Comparison of ENCODE assay signal across 10 cellular contexts in the genomic region with DNA sequence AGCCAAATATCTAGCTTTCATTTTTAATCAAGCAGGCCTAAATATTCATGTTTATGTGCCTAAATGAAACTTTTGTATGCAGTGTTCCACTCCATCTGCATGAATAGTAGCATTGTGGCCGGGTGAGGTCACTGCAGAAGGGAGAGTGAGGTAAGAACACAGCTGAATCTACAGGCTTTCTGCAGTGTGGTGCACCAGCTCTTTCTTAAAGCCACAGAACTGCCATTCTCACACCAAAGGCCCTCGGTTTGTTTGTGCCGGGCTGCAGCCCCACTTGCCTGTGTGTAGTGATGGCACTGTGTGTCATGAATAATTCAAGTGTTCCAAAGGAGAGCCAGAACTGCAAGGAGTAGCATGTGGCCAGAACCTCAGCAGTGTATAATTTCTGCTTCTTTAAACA.
DNase-seq lines count a peak whose midpoint lies in the region; TF ChIP-seq lines count a peak whose summit lies in the region.
"Had no signal": no experiment of that assay in that cellular context is flagged by ENCODE, and none has a peak within 500 bp of the region (broad histone marks: within the 10 kb centered on the region; RNA-seq: fewer than 3 reads in every experiment).

No MANE protein-coding gene starts in this region.

- H3K9me3 ChIP-seq in MG63 (no peaks in the 10 kb centered on the region), colonic mucosa (no peaks in the 10 kb centered on the region)
- H3K9me3 ChIP-seq in CD8-positive, alpha-beta memory T cell (ENCODE audit: low read length), result no peaks in the 10 kb centered on the region
- H3K9me3 ChIP-seq: upper lobe of right lung had no signal

- no peaks in the 10 kb centered on the region for H3K27me3 ChIP-seq in MG63
- H3K27me3 ChIP-seq in colonic mucosa, result no peaks in the 10 kb centered on the region
- peaks cover 3% of the 10 kb centered on the region for H3K27me3 ChIP-seq in CD8-positive, alpha-beta memory T cell (ENCODE audit: insufficient read depth, low read length, poor library complexity, severe bottlenecking)
- H3K27me3 ChIP-seq: upper lobe of right lung had no signal

- no peak overlapping the region for H3K9ac ChIP-seq in colonic mucosa (ENCODE audit: low read depth in 2 of 2, low read length in 2 of 2)

- TF ChIP-seq CTCF in GM12865 (IDR thresholded peaks at IDR 0.05; ENCODE audit: insufficient read depth, low read depth, low read length, missing control alignments), result no peak
- TF ChIP-seq CTCF in neural crest cell (conservative IDR thresholded peaks at IDR 0.05), result no peak
- no peak for TF ChIP-seq CTCF in colonic mucosa (IDR thresholded peaks at IDR 0.05)

- POLR2A ChIA-PET in CD8-positive, alpha-beta memory T cell (lab: Charles Lee), result no interaction called here

- H3K4me3 Mint-ChIP-seq in neural crest cell, result peak overlapping the region; percentile 18
- H3K4me3 Mint-ChIP-seq in CD8-positive, alpha-beta memory T cell, result no peak overlapping the region
- H3K4me3 Mint-ChIP-seq: activated T-cell treated with anti-CD3 and anti-CD28 coated beads, Interleukin-2, amount 50 U/mL, for 4 hours had no signal

- peak; percentile 18 for DNase-seq in GM12865 (ENCODE audit: low read depth)
- DNase-seq in MG63, result peak; percentile 56
- peak; percentile 40 for DNase-seq in neural crest cell (ENCODE audit: low read depth, low spot score)
- no peak for DNase-seq in activated CD4-positive, alpha-beta T cell treated with anti-CD3 and anti-CD28 coated beads for 48 hours
- DNase-seq in colonic mucosa, result no peak
- DNase-seq in NCI-H345 treated with DMSO at 0.1 percent for 48 hours (lab: John Stamatoyannopoulos, UW; ENCODE audit: unreplicated experiment), result no peak
- DNase-seq in CD8-positive, alpha-beta memory T cell, result no peak
- DNase-seq: activated T-cell treated with anti-CD3 and anti-CD28 coated beads, Interleukin-2, amount 50 U/mL, for 4 hours; upper lobe of right lung had no signal

- H3K9me3 Mint-ChIP-seq in neural crest cell, result no peaks in the 10 kb centered on the region
- H3K9me3 Mint-ChIP-seq in CD8-positive, alpha-beta memory T cell, result peaks cover 0 to 3% (median 0%) of the 10 kb centered on the region in 5 donors
- H3K9me3 Mint-ChIP-seq: activated T-cell treated with anti-CD3 and anti-CD28 coated beads, Interleukin-2, amount 50 U/mL, for 4 hours had no signal

- CTCF ChIA-PET in CD8-positive, alpha-beta memory T cell (lab: Charles Lee), result no interaction called here

- intact Hi-C loops in colonic mucosa (cut with DNase I), result loop anchor here (10.0 kb wide), 1 partner anchor 101 kb away; no protein-coding TSS in a partner anchor

- peaks cover 13% of the 10 kb centered on the region for H3K36me3 ChIP-seq in MG63
- no peaks in the 10 kb centered on the region for H3K36me3 ChIP-seq in colonic mucosa
- no peaks in the 10 kb centered on the region for H3K36me3 ChIP-seq in CD8-positive, alpha-beta memory T cell (ENCODE audit: insufficient read depth, low read length)
- H3K36me3 ChIP-seq: upper lobe of right lung had no signal

- H3K4me3 ChIP-seq in GM12865 (ENCODE audit: low read depth, low read length) (no peak overlapping the region), MG63 (no peak overlapping the region), colonic mucosa (no peak overlapping the region)
- no peak overlapping the region for H3K4me3 ChIP-seq in CD8-positive, alpha-beta memory T cell (ENCODE audit: low read length)
- H3K4me3 ChIP-seq: upper lobe of right lung had no signal

- H3K27ac Mint-ChIP-seq in neural crest cell (ENCODE audit: unreplicated experiment), result peak overlapping the region; percentile 97
- no peak overlapping the region for H3K27ac Mint-ChIP-seq in CD8-positive, alpha-beta memory T cell

- H3K27me3 Mint-ChIP-seq in neural crest cell (ENCODE audit: low read depth), result no peaks in the 10 kb centered on the region
- peaks cover 0 to 4% of the 10 kb centered on the region in 2 donors for H3K27me3 Mint-ChIP-seq in CD8-positive, alpha-beta memory T cell

- peaks cover 45% of the 10 kb centered on the region for H3K4me1 Mint-ChIP-seq in neural crest cell
- no peaks in the 10 kb centered on the region for H3K4me1 Mint-ChIP-seq in CD8-positive, alpha-beta memory T cell

- no peaks in the 10 kb centered on the region for H3K4me1 ChIP-seq in colonic mucosa
- H3K4me1 ChIP-seq in CD8-positive, alpha-beta memory T cell (ENCODE audit: insufficient read depth, low read length), result no peaks in the 10 kb centered on the region
- H3K4me1 ChIP-seq: upper lobe of right lung had no signal

- H3K27ac ChIP-seq in cingulate gyrus (ENCODE audit: low read depth, low read length), result peak overlapping the region; percentile 96
- no peak overlapping the region for H3K27ac ChIP-seq in colonic mucosa
- H3K27ac ChIP-seq in CD8-positive, alpha-beta memory T cell (ENCODE audit: low read depth, low read length), result no peak overlapping the region
- H3K27ac ChIP-seq: upper lobe of right lung had no signal

- H3K36me3 Mint-ChIP-seq in neural crest cell (ENCODE audit: low read depth), result no peaks in the 10 kb centered on the region
- H3K36me3 Mint-ChIP-seq in CD8-positive, alpha-beta memory T cell, result no peaks in the 10 kb centered on the region

Comparison
In these comparisons a context has a peak if more than half of its experiments do, and no peak if none do; other contexts are left out.
1. DNase-seq: peak in GM12865 (single experiment), MG63 (single experiment) and neural crest cell (single experiment); none in activated CD4-positive, alpha-beta T cell treated with anti-CD3 and anti-CD28 coated beads for 48 hours (single experiment), colonic mucosa (single experiment), NCI-H345 treated with DMSO at 0.1 percent for 48 hours (single experiment) and CD8-positive, alpha-beta memory T cell (0 of 5).